13 cellular contexts compared by ENCODE assay signal in the genomic region with DNA sequence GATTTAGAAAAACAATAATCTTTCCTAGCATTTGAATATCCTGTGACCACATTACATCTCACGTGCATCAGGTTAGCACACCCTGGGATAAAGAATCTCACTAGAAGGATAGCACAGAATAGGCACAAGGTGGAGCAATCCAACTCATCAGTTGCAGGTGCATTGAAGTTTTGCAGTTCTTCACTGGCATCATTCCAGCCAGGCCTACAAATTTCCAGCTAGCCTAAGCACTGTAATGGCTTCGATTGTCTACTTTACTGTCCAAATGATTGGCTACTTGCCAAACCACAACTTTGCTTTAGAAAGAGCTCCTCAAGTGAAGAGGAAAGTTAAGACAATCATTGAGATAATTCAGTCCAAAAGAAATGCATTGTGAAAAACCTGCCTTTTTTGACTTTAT.
DNase-seq lines count a peak whose midpoint lies in the region; ATAC-seq, FAIRE-seq and TF ChIP-seq lines count a peak whose summit lies in the region.
"Had no signal": no experiment of that assay in that cellular context is flagged by ENCODE, and none has a peak within 500 bp of the region (broad histone marks: within the 10 kb centered on the region; RNA-seq: fewer than 3 reads in every experiment).

No MANE protein-coding gene starts in this region.

- H2AFZ ChIP-seq in GM12878 (ENCODE audit: control insufficient read depth, low read depth, low read length) (no peak overlapping the region), osteoblast (ENCODE audit: low read length) (no peak overlapping the region)

- no peaks in the 10 kb centered on the region for H3K36me3 ChIP-seq in GM12878 (ENCODE audit: control insufficient read depth in 2 of 2, insufficient read depth in 2 of 2, low read length in 1 of 2)
- no peaks in the 10 kb centered on the region for H3K36me3 ChIP-seq in lower lobe of right lung
- no peaks in the 10 kb centered on the region for H3K36me3 ChIP-seq in osteoblast (ENCODE audit: insufficient read depth, low read length)
- H3K36me3 ChIP-seq: right atrium auricular region, WERI-Rb-1 had no signal

- POLR2A ChIA-PET in HEK293T (lab: Yijun Ruan, JAX) (no interaction called here), GM12878 (lab: Charles Lee) (interaction anchor here (0.7 kb wide), 1 partner anchor 13 kb away, joined by 3 read pairs; no protein-coding TSS in a partner anchor)

- 40% methylated on average over 2 of the region's 2 CpGs for WGBS in GM12878 (ENCODE audit: insufficient coverage, insufficient replicate concordance, low lambda C conversion rate, missing lambda C conversion rate)

- no TSS peak for BruUV-seq in GM12878 (replicated peaks; lab: Mats Ljungman, UMichigan)

- H3K27ac ChIP-seq in GM12878 (ENCODE audit: control insufficient read depth, insufficient read depth) (no peak overlapping the region), lower lobe of right lung (no peak overlapping the region), osteoblast (ENCODE audit: low read depth, low read length) (no peak overlapping the region)
- H3K27ac ChIP-seq: right atrium auricular region, WERI-Rb-1 had no signal

- H3K4me2 ChIP-seq in GM12878 (ENCODE audit: control insufficient read depth, insufficient read depth): no peak overlapping the region
- H3K4me2 ChIP-seq in osteoblast (ENCODE audit: insufficient read depth, low read length): no peak overlapping the region

- H3K4me3 ChIP-seq in GM12878 (no peak overlapping the region), lower lobe of right lung (no peak overlapping the region), osteoblast (ENCODE audit: insufficient read depth, low read length) (no peak overlapping the region)
- H3K4me3 ChIP-seq: lung, right atrium auricular region had no signal

- RAD21 ChIA-PET in GM12878 (lab: Charles Lee; ENCODE audit: unreplicated experiment): interaction anchor here (0.8 to 1.7 kb wide), 3 partner anchors 11 to 16 kb away, joined by 3 to 12 read pairs (median 3); no protein-coding TSS in a partner anchor

- FAIRE-seq in GM12878 (lab: Jason Lieb, UNC): no peak

- intact Hi-C loops in GM12878 (cut with micrococcal nuclease; ENCODE audit: unreplicated experiment) (loop anchor here (10.0 kb wide), 1 partner anchor 437 kb away; no protein-coding TSS in a partner anchor), lower lobe of right lung (cut with DNase I) (no loop called here)

- DNase-seq in HEK293T (ENCODE audit: extremely low spot score) (peak; percentile 45), NCI-H2227 treated with DMSO at 0.1 percent for 48 hours (lab: John Stamatoyannopoulos, UW) (peak; percentile 26), GM12878 (ENCODE audit: low read depth, low spot score) (no peak), medulla oblongata (ENCODE audit: extremely low spot score) (peak; percentile 39), lower lobe of right lung (no peak), NCI-H2029 treated with DMSO at 0.1 percent for 48 hours (lab: John Stamatoyannopoulos, UW) (no peak), osteoblast (ENCODE audit: insufficient read length, low spot score, missing footprints) (no peak)
- no peak for DNase-seq in stimulated activated CD8-positive, alpha-beta memory T cell treated with anti-CD3 and anti-CD28 coated beads, Interleukin-4, amount 100 ng/mL, for 48 hours
- DNase-seq: activated gamma-delta T cell treated with Interleukin-2 at 50 U/mL for 16 hours, NCI-H524, WERI-Rb-1 had no signal

- CTCF ChIA-PET in HEK293T (lab: Yijun Ruan, JAX) (interaction anchor here (0.6 kb wide), 1 partner anchor 62 kb away, joined by 3 read pairs; no protein-coding TSS in a partner anchor), GM12878 (lab: Yijun Ruan, JAX) (interaction anchor here (0.6 to 1.4 kb wide), 2 partner anchors 25 to 467 kb away, joined by 3 to 4 read pairs; no protein-coding TSS in a partner anchor)

- H3K79me2 ChIP-seq in GM12878 (ENCODE audit: control insufficient read depth, insufficient read depth, low read length) (no peaks in the 10 kb centered on the region), osteoblast (ENCODE audit: insufficient read depth, low read length) (no peaks in the 10 kb centered on the region)

- TF ChIP-seq RAD21 in GM12878 (IDR thresholded peaks at IDR 0.05; ENCODE audit: insufficient read depth, low read depth, low read length): peak; percentile 6; the same call in 1 of the 2 replicates

- ATAC-seq in GM12878 (peak; percentile 44), lower lobe of right lung (no peak)

- H3K9ac ChIP-seq in GM12878 (ENCODE audit: control insufficient read depth, insufficient read depth, low read length): no peak overlapping the region

- TF ChIP-seq POLR2A in GM12878 (IDR thresholded peaks at IDR 0.05; ENCODE audit: low read depth, low read length): no peak

- H3K27me3 ChIP-seq in GM12878 (replicated peaks in 1 of 2; ENCODE audit: control insufficient read depth in 2 of 2, insufficient read depth in 2 of 2, low read length in 1 of 2) (no peaks in the 10 kb centered on the region), lower lobe of right lung (ENCODE audit: low read depth) (no peaks in the 10 kb centered on the region), osteoblast (ENCODE audit: insufficient read depth, low read length) (no peaks in the 10 kb centered on the region)
- H3K27me3 ChIP-seq: right atrium auricular region had no signal

- TF ChIP-seq CTCF in GM12878 (IDR thresholded peaks at IDR 0.05 in 2 of 3, conservative IDR thresholded peaks at IDR 0.05 in 1 of 3; ENCODE audit: control insufficient read depth in 2 of 3, extremely low read depth in 1 of 3, insufficient read depth in 1 of 3, low read depth in 3 of 3, low read length in 3 of 3) (no peak; a peak in 1 of 6 replicates), lower lobe of right lung (IDR thresholded peaks at IDR 0.05) (no peak), osteoblast (IDR thresholded peaks at IDR 0.05; ENCODE audit: extremely low read depth, low read depth, low read length) (no peak)

- no peaks in the 10 kb centered on the region for H3K4me1 ChIP-seq in GM12878 (ENCODE audit: control insufficient read depth, insufficient read depth, low read length)
- H3K4me1 ChIP-seq in lower lobe of right lung: no peaks in the 10 kb centered on the region
- peaks cover 4% of the 10 kb centered on the region for H3K4me1 ChIP-seq in osteoblast (ENCODE audit: insufficient read depth, low read length)
- H3K4me1 ChIP-seq: right atrium auricular region had no signal

- in situ Hi-C loops in GM12878 (cut with MboI): no loop called here

- no peaks in the 10 kb centered on the region for H3K9me3 ChIP-seq in GM12878 (replicated peaks; ENCODE audit: control insufficient read depth, insufficient read depth, low read length)
- H3K9me3 ChIP-seq in lower lobe of right lung: no peaks in the 10 kb centered on the region
- H3K9me3 ChIP-seq in osteoblast (ENCODE audit: low read depth, low read length): no peaks in the 10 kb centered on the region
- H3K9me3 ChIP-seq: right atrium auricular region had no signal

- H4K20me1 ChIP-seq in GM12878 (ENCODE audit: control insufficient read depth, insufficient read depth) (no peaks in the 10 kb centered on the region), osteoblast (ENCODE audit: insufficient read depth, low read length) (no peaks in the 10 kb centered on the region)

- SMC1A ChIA-PET in GM12878 (lab: Charles Lee; ENCODE audit: uncharacterized antibody, unreplicated experiment): interaction anchor here (0.6 to 6.8 kb wide), 6 partner anchors 11 to 202 kb away, joined by 4 to 66 read pairs (median 5); no protein-coding TSS in a partner anchor

- no peak for TF ChIP-seq EP300 in GM12878 (IDR thresholded peaks at IDR 0.05; ENCODE audit: borderline replicate concordance in 1 of 2, control insufficient read depth in 1 of 2, low read depth in 2 of 2, low read length in 2 of 2)

TF ChIP-seq in HEK293T, 16 proteins besides CTCF, POLR2A, EP300 and RAD21 (continues in another document):
- TF ChIP-seq FOXM1 (IDR thresholded peaks at IDR 0.05; ENCODE audit: borderline replicate concordance) (no peak), SUZ12 (IDR thresholded peaks at IDR 0.05) (no peak), BHLHE40 (IDR thresholded peaks at IDR 0.05; ENCODE audit: borderline replicate concordance) (no peak), ZNF384 (IDR thresholded peaks at IDR 0.05) (no peak), FOXK2 (IDR thresholded peaks at IDR 0.05) (no peak), TARDBP (IDR thresholded peaks at IDR 0.05) (no peak), ELF4 (IDR thresholded peaks at IDR 0.05) (no peak), L3MBTL2 (conservative IDR thresholded peaks at IDR 0.05) (no peak), LEF1 (IDR thresholded peaks at IDR 0.05; ENCODE audit: borderline replicate concordance) (no peak), NFRKB (IDR thresholded peaks at IDR 0.05) (no peak)
- TF ChIP-seq, protein P1, sequence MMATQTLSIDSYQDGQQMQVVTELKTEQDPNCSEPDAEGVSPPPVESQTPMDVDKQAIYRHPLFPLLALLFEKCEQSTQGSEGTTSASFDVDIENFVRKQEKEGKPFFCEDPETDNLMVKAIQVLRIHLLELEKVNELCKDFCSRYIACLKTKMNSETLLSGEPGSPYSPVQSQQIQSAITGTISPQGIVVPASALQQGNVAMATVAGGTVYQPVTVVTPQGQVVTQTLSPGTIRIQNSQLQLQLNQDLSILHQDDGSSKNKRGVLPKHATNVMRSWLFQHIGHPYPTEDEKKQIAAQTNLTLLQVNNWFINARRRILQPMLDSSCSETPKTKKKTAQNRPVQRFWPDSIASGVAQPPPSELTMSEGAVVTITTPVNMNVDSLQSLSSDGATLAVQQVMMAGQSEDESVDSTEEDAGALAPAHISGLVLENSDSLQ (IDR thresholded peaks at IDR 0.05): no peak

TF ChIP-seq in GM12878, 131 proteins besides CTCF, POLR2A, EP300 and RAD21:
- no peak for TF ChIP-seq TCF12 (IDR thresholded peaks at IDR 0.05; ENCODE audit: low read depth, low read length)
- peak; percentile 71 for TF ChIP-seq SMAD1 (IDR thresholded peaks at IDR 0.05; ENCODE audit: low read depth, partially characterized antibody)
- peak; percentile 33; the same call in 1 of the 2 replicates for TF ChIP-seq RUNX3 (IDR thresholded peaks at IDR 0.05; ENCODE audit: low read length)
- peak; percentile 33 to 52; a peak in 2 of 4 replicates for TF ChIP-seq BHLHE40 (IDR thresholded peaks at IDR 0.05; ENCODE audit: borderline replicate concordance in 1 of 2, low read depth in 2 of 2, low read length in 1 of 2)

Comparison
In these comparisons a context has a peak if more than half of its experiments do, and no peak if none do; other contexts are left out.
1. DNase-seq: peak in HEK293T (single experiment), NCI-H2227 treated with DMSO at 0.1 percent for 48 hours (single experiment) and medulla oblongata (single experiment); none in GM12878 (single experiment), lower lobe of right lung (single experiment), NCI-H2029 treated with DMSO at 0.1 percent for 48 hours (single experiment), stimulated activated CD8-positive, alpha-beta memory T cell treated with anti-CD3 and anti-CD28 coated beads, Interleukin-4, amount 100 ng/mL, for 48 hours (single experiment) and osteoblast (single experiment).